In genomic region chr18:29821544-29821943, GRCh38 we compare ENCODE assay signal across 11 cellular contexts.
"Had no signal": no experiment of that assay in that cellular context is flagged by ENCODE, and none has a peak within 500 bp of the region (broad histone marks: within the 10 kb centered on the region; RNA-seq: fewer than 3 reads in every experiment).

No MANE protein-coding gene starts in this region.

- H3K9ac ChIP-seq: GM23248 had no signal

- H3K9me3 ChIP-seq: HAP-1 had no signal

- H3K36me3 ChIP-seq: HAP-1 had no signal

- H3K27ac ChIP-seq: GM23248 had no signal

- ATAC-seq: GM23338, HCT116 had no signal

- H2AFZ ChIP-seq: GM23248, GM23338 had no signal

- H3K4me1 ChIP-seq: HAP-1 had no signal

- DNase-seq: GM23248, GOT3, H7, H9, HCEC 1CT, HFFc6 had no signal

- H3K4me2 ChIP-seq: GM23338 had no signal

- FAIRE-seq: H1, H54 had no signal

- H3K4me3 ChIP-seq: GM23248, GM23338, HAP-1 had no signal
